Comparison of ENCODE assay signal across 24 cellular contexts in genomic region chr6:89008763-89009374, GRCh38.
"Had no signal": no experiment of that assay in that cellular context is flagged by ENCODE, and none has a peak within 500 bp of the region (broad histone marks: within the 10 kb centered on the region; RNA-seq: fewer than 3 reads in every experiment).

No MANE protein-coding gene starts in this region.

- H3K36me3 Mint-ChIP-seq: activated naive CD4-positive, alpha-beta T cell treated with anti-CD3 and anti-CD28 coated beads, Interleukin-2, amount 10 ng/mL, durations not matched to agents 7 days and 5 days had no signal

- H3K4me3 ChIP-seq: Peyer's patch, SJCRH30 had no signal

- H3K9ac ChIP-seq: SK-N-SH had no signal

- FAIRE-seq: colon had no signal

- H3K36me3 ChIP-seq: Peyer's patch, SJCRH30 had no signal

- H3K9me3 Mint-ChIP-seq: activated CD4-positive, alpha-beta memory T cell treated with anti-CD3 and anti-CD28 coated beads, Interleukin-2, amount 10 ng/mL, durations not matched to agents 7 days and 5 days; activated naive CD8-positive, alpha-beta T cell treated with anti-CD3 and anti-CD28 coated beads for 36 hours; activated T-cell treated with anti-CD3 and anti-CD28 coated beads, Interleukin-2, amount 50 U/mL, for 72 hours; activated T-helper 2 cell treated with anti-CD3 and anti-CD28 coated beads, Interferon-gamma antibody, Interleukin-2, Interleukin-4, amounts not matched to agents 10 μg/mL and 5 μg/mL and 100 μg/mL, durations not matched to agents 14 hours and 24 hours and 36 hours had no signal

- H3K4me1 Mint-ChIP-seq: activated CD4-positive, alpha-beta memory T cell treated with anti-CD3 and anti-CD28 coated beads, Interleukin-2, amount 10 ng/mL, durations not matched to agents 7 days and 5 days had no signal

- H3K27ac Mint-ChIP-seq: activated CD4-positive, alpha-beta memory T cell treated with anti-CD3 and anti-CD28 coated beads, Interleukin-2, amount 10 ng/mL, durations not matched to agents 7 days and 5 days; activated CD4-positive, alpha-beta T cell treated with anti-CD3 and anti-CD28 coated beads for 36 hours; activated naive CD8-positive, alpha-beta T cell treated with anti-CD3 and anti-CD28 coated beads for 36 hours; activated T-cell treated with anti-CD3 and anti-CD28 coated beads, Interleukin-2, amount 50 U/mL, for 72 hours; activated T-helper 2 cell treated with anti-CD3 and anti-CD28 coated beads, Interferon-gamma antibody, Interleukin-2, Interleukin-4, amounts not matched to agents 10 μg/mL and 5 μg/mL and 100 μg/mL, durations not matched to agents 14 hours and 24 hours and 36 hours had no signal

- ATAC-seq: activated CD4-positive, alpha-beta T cell treated with anti-CD3 and anti-CD28 coated beads for 36 hours; activated T-cell treated with anti-CD3 and anti-CD28 coated beads, Interleukin-2, amount 50 U/mL, for 72 hours had no signal

- DNase-seq: activated CD4-positive, alpha-beta memory T cell treated with anti-CD3 and anti-CD28 coated beads, Interleukin-2, amount 10 ng/mL, durations not matched to agents 7 days and 5 days; activated CD4-positive, alpha-beta T cell treated with anti-CD3 and anti-CD28 coated beads for 36 hours; activated CD4-positive, alpha-beta T cell treated with anti-CD3 and anti-CD28 coated beads, Interleukin-2, amount 50 U/mL, for 1 hour; activated CD8-positive, alpha-beta memory T cell treated with anti-CD3 and anti-CD28 coated beads, Interleukin-2, amount 50 U/mL, for 4 hours; activated gamma-delta T cell treated with Interleukin-2 at 50 U/mL for 16 hours; activated naive CD4-positive, alpha-beta T cell treated with anti-CD3 and anti-CD28 coated beads, Interleukin-2, amount 10 ng/mL, durations not matched to agents 7 days and 5 days; activated naive CD8-positive, alpha-beta T cell treated with anti-CD3 and anti-CD28 coated beads for 36 hours; activated T-cell treated with anti-CD3 and anti-CD28 coated beads, Interleukin-2, amount 50 U/mL, for 72 hours; cerebellar nuclear complex; NCI-H1048; NCI-H1417; NCI-H1694; NCI-H2029; NCI-H2107; NCI-H2171 treated with DMSO at 0.1 percent for 48 hours; NCI-H226; Peyer's patch; Right ventricle myocardium superior; SJCRH30; SK-N-SH; T-helper 1 cell had no signal

- H3K27me3 Mint-ChIP-seq: activated CD4-positive, alpha-beta memory T cell treated with anti-CD3 and anti-CD28 coated beads, Interleukin-2, amount 10 ng/mL, durations not matched to agents 7 days and 5 days; activated CD4-positive, alpha-beta T cell treated with anti-CD3 and anti-CD28 coated beads for 36 hours; activated naive CD8-positive, alpha-beta T cell treated with anti-CD3 and anti-CD28 coated beads for 36 hours had no signal

- H3K27ac ChIP-seq: Peyer's patch, RWPE1, SJCRH30 had no signal

- H3K4me2 ChIP-seq: SK-N-SH had no signal

- H3K27me3 ChIP-seq: Peyer's patch, SJCRH30 had no signal

- H3K9me3 ChIP-seq: Peyer's patch, SJCRH30, SK-N-SH had no signal

- H3K4me1 ChIP-seq: SJCRH30 had no signal

- H3K4me3 Mint-ChIP-seq: activated CD4-positive, alpha-beta memory T cell treated with anti-CD3 and anti-CD28 coated beads, Interleukin-2, amount 10 ng/mL, durations not matched to agents 7 days and 5 days; activated CD4-positive, alpha-beta T cell treated with anti-CD3 and anti-CD28 coated beads for 36 hours; activated naive CD4-positive, alpha-beta T cell treated with anti-CD3 and anti-CD28 coated beads, Interleukin-2, amount 10 ng/mL, durations not matched to agents 7 days and 5 days; activated naive CD8-positive, alpha-beta T cell treated with anti-CD3 and anti-CD28 coated beads for 36 hours; activated T-cell treated with anti-CD3 and anti-CD28 coated beads, Interleukin-2, amount 50 U/mL, for 72 hours had no signal
